In the genomic region with DNA sequence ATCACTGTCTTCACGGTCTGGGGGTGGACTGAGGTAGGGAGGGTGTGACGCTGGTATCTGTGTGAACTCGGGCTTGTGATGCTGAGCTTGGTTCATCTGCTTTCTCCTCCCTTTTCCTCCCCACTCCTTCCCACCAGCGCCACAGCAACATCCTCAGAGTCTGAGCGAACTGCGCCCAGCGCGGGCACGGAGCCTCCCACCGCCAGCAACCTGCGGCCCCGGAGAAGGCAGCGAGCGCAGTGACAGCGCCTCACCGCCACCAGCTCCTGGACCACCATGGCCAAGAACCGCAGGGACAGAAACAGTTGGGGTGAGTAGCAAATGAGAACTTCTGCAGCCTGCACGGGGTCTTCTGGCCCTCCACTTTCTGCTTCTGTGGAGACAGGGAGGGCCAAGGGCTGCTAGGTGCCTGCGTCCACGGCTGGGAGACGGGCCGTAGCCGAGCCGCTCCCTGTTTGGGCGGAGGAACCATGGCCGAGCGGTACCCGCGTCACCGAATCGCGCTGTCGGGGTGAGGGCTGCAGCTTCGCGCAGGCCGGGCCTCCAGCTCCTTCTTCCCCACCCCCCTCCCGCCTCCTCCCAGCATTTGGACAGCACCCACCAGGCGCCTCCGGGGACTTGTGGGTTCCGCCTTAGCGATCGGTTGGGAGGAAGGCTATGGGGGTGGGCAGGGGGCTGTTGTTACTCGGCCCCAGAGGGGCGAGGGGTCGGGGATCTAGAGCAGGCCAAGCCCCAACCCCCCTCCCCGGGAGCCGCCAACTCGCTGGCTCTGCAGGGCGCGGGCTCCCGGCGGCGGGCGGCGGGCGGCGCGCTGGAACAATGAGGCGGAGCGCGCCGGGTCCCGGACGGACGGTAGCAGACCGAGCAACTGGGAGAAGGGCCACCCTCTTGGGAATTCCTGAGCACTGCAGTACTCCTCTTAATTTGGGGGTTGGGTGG, we compare ENCODE assay signal across 1 cellular context.
TF ChIP-seq lines count a peak whose summit lies in the region.

A gene (plus strand): TSS at position 156 of the 939 bp plus-strand sequence. CDS start 121 bp downstream, at position 277.

TF ChIP-seq in WTC11, 78 proteins besides CTCF, POLR2A, EP300 and RAD21 (continued from another document and continues in another):
- TF ChIP-seq ATF1 (CRISPR knock-in tag; IDR thresholded peaks at IDR 0.05): no peak
- TF ChIP-seq, protein P1, sequence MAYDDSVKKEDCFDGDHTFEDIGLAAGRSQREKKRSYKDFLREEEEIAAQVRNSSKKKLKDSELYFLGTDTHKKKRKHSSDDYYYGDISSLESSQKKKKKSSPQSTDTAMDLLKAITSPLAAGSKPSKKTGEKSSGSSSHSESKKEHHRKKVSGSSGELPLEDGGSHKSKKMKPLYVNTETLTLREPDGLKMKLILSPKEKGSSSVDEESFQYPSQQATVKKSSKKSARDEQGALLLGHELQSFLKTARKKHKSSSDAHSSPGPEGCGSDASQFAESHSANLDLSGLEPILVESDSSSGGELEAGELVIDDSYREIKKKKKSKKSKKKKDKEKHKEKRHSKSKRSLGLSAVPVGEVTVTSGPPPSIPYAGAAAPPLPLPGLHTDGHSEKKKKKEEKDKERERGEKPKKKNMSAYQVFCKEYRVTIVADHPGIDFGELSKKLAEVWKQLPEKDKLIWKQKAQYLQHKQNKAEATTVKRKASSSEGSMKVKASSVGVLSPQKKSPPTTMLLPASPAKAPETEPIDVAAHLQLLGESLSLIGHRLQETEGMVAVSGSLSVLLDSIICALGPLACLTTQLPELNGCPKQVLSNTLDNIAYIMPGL (CRISPR knock-in tag; IDR thresholded peaks at IDR 0.05): peak; percentile 95
- TF ChIP-seq ZNF219 (CRISPR knock-in tag; IDR thresholded peaks at IDR 0.05; ENCODE audit: borderline replicate concordance): no peak; the same call in 1 of the 2 replicates
- no peak for TF ChIP-seq NR3C1 (CRISPR knock-in tag; conservative IDR thresholded peaks at IDR 0.05; ENCODE audit: low read depth)
- TF ChIP-seq KAT7 (CRISPR knock-in tag; IDR thresholded peaks at IDR 0.05; ENCODE audit: borderline replicate concordance): no peak
- peak; percentile 52; the same call in 1 of the 2 replicates for TF ChIP-seq FOXK1 (CRISPR knock-in tag; IDR thresholded peaks at IDR 0.05)
- TF ChIP-seq, protein P2, sequence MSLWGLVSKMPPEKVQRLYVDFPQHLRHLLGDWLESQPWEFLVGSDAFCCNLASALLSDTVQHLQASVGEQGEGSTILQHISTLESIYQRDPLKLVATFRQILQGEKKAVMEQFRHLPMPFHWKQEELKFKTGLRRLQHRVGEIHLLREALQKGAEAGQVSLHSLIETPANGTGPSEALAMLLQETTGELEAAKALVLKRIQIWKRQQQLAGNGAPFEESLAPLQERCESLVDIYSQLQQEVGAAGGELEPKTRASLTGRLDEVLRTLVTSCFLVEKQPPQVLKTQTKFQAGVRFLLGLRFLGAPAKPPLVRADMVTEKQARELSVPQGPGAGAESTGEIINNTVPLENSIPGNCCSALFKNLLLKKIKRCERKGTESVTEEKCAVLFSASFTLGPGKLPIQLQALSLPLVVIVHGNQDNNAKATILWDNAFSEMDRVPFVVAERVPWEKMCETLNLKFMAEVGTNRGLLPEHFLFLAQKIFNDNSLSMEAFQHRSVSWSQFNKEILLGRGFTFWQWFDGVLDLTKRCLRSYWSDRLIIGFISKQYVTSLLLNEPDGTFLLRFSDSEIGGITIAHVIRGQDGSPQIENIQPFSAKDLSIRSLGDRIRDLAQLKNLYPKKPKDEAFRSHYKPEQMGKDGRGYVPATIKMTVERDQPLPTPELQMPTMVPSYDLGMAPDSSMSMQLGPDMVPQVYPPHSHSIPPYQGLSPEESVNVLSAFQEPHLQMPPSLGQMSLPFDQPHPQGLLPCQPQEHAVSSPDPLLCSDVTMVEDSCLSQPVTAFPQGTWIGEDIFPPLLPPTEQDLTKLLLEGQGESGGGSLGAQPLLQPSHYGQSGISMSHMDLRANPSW (CRISPR knock-in tag; conservative IDR thresholded peaks at IDR 0.05; ENCODE audit: low read depth): no peak
- no peak for TF ChIP-seq NR2C2 (CRISPR knock-in tag; IDR thresholded peaks at IDR 0.05)
- TF ChIP-seq, protein P3, sequence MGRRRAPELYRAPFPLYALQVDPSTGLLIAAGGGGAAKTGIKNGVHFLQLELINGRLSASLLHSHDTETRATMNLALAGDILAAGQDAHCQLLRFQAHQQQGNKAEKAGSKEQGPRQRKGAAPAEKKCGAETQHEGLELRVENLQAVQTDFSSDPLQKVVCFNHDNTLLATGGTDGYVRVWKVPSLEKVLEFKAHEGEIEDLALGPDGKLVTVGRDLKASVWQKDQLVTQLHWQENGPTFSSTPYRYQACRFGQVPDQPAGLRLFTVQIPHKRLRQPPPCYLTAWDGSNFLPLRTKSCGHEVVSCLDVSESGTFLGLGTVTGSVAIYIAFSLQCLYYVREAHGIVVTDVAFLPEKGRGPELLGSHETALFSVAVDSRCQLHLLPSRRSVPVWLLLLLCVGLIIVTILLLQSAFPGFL (CRISPR knock-in tag; IDR thresholded peaks at IDR 0.05; ENCODE audit: borderline replicate concordance): no peak
- TF ChIP-seq NFE2L1 (CRISPR knock-in tag; IDR thresholded peaks at IDR 0.05): no peak
- TF ChIP-seq, protein P4, sequence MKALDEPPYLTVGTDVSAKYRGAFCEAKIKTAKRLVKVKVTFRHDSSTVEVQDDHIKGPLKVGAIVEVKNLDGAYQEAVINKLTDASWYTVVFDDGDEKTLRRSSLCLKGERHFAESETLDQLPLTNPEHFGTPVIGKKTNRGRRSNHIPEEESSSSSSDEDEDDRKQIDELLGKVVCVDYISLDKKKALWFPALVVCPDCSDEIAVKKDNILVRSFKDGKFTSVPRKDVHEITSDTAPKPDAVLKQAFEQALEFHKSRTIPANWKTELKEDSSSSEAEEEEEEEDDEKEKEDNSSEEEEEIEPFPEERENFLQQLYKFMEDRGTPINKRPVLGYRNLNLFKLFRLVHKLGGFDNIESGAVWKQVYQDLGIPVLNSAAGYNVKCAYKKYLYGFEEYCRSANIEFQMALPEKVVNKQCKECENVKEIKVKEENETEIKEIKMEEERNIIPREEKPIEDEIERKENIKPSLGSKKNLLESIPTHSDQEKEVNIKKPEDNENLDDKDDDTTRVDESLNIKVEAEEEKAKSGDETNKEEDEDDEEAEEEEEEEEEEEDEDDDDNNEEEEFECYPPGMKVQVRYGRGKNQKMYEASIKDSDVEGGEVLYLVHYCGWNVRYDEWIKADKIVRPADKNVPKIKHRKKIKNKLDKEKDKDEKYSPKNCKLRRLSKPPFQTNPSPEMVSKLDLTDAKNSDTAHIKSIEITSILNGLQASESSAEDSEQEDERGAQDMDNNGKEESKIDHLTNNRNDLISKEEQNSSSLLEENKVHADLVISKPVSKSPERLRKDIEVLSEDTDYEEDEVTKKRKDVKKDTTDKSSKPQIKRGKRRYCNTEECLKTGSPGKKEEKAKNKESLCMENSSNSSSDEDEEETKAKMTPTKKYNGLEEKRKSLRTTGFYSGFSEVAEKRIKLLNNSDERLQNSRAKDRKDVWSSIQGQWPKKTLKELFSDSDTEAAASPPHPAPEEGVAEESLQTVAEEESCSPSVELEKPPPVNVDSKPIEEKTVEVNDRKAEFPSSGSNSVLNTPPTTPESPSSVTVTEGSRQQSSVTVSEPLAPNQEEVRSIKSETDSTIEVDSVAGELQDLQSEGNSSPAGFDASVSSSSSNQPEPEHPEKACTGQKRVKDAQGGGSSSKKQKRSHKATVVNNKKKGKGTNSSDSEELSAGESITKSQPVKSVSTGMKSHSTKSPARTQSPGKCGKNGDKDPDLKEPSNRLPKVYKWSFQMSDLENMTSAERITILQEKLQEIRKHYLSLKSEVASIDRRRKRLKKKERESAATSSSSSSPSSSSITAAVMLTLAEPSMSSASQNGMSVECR (CRISPR knock-in tag; IDR thresholded peaks at IDR 0.05; ENCODE audit: borderline replicate concordance): peak; percentile 17; the same call in 1 of the 2 replicates
- TF ChIP-seq ZNF317 (CRISPR knock-in tag; IDR thresholded peaks at IDR 0.05; ENCODE audit: borderline replicate concordance, low read depth): no peak
- TF ChIP-seq, protein P5, sequence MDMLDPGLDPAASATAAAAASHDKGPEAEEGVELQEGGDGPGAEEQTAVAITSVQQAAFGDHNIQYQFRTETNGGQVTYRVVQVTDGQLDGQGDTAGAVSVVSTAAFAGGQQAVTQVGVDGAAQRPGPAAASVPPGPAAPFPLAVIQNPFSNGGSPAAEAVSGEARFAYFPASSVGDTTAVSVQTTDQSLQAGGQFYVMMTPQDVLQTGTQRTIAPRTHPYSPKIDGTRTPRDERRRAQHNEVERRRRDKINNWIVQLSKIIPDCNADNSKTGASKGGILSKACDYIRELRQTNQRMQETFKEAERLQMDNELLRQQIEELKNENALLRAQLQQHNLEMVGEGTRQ (CRISPR knock-in tag; IDR thresholded peaks at IDR 0.05): no peak
- TF ChIP-seq ESRRA (CRISPR knock-in tag; IDR thresholded peaks at IDR 0.05; ENCODE audit: borderline replicate concordance): no peak
- TF ChIP-seq, protein P6, sequence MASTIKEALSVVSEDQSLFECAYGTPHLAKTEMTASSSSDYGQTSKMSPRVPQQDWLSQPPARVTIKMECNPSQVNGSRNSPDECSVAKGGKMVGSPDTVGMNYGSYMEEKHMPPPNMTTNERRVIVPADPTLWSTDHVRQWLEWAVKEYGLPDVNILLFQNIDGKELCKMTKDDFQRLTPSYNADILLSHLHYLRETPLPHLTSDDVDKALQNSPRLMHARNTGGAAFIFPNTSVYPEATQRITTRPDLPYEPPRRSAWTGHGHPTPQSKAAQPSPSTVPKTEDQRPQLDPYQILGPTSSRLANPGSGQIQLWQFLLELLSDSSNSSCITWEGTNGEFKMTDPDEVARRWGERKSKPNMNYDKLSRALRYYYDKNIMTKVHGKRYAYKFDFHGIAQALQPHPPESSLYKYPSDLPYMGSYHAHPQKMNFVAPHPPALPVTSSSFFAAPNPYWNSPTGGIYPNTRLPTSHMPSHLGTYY (CRISPR knock-in tag; IDR thresholded peaks at IDR 0.05): no peak
- TF ChIP-seq, protein P7, sequence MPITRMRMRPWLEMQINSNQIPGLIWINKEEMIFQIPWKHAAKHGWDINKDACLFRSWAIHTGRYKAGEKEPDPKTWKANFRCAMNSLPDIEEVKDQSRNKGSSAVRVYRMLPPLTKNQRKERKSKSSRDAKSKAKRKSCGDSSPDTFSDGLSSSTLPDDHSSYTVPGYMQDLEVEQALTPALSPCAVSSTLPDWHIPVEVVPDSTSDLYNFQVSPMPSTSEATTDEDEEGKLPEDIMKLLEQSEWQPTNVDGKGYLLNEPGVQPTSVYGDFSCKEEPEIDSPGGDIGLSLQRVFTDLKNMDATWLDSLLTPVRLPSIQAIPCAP (CRISPR knock-in tag; IDR thresholded peaks at IDR 0.05): no peak
- no peak for TF ChIP-seq GTF2I (CRISPR knock-in tag; conservative IDR thresholded peaks at IDR 0.05)
- TF ChIP-seq, protein P8, sequence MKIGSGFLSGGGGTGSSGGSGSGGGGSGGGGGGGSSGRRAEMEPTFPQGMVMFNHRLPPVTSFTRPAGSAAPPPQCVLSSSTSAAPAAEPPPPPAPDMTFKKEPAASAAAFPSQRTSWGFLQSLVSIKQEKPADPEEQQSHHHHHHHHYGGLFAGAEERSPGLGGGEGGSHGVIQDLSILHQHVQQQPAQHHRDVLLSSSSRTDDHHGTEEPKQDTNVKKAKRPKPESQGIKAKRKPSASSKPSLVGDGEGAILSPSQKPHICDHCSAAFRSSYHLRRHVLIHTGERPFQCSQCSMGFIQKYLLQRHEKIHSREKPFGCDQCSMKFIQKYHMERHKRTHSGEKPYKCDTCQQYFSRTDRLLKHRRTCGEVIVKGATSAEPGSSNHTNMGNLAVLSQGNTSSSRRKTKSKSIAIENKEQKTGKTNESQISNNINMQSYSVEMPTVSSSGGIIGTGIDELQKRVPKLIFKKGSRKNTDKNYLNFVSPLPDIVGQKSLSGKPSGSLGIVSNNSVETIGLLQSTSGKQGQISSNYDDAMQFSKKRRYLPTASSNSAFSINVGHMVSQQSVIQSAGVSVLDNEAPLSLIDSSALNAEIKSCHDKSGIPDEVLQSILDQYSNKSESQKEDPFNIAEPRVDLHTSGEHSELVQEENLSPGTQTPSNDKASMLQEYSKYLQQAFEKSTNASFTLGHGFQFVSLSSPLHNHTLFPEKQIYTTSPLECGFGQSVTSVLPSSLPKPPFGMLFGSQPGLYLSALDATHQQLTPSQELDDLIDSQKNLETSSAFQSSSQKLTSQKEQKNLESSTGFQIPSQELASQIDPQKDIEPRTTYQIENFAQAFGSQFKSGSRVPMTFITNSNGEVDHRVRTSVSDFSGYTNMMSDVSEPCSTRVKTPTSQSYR (CRISPR knock-in tag; IDR thresholded peaks at IDR 0.05): no peak
- no peak for TF ChIP-seq GABPB1 (CRISPR knock-in tag; IDR thresholded peaks at IDR 0.05)
- no peak for TF ChIP-seq RELA (CRISPR knock-in tag; IDR thresholded peaks at IDR 0.05; ENCODE audit: borderline replicate concordance)
- TF ChIP-seq GRHL2 (CRISPR knock-in tag; IDR thresholded peaks at IDR 0.05; ENCODE audit: insufficient replicate concordance, severe bottlenecking): no peak
- TF ChIP-seq, protein P9, sequence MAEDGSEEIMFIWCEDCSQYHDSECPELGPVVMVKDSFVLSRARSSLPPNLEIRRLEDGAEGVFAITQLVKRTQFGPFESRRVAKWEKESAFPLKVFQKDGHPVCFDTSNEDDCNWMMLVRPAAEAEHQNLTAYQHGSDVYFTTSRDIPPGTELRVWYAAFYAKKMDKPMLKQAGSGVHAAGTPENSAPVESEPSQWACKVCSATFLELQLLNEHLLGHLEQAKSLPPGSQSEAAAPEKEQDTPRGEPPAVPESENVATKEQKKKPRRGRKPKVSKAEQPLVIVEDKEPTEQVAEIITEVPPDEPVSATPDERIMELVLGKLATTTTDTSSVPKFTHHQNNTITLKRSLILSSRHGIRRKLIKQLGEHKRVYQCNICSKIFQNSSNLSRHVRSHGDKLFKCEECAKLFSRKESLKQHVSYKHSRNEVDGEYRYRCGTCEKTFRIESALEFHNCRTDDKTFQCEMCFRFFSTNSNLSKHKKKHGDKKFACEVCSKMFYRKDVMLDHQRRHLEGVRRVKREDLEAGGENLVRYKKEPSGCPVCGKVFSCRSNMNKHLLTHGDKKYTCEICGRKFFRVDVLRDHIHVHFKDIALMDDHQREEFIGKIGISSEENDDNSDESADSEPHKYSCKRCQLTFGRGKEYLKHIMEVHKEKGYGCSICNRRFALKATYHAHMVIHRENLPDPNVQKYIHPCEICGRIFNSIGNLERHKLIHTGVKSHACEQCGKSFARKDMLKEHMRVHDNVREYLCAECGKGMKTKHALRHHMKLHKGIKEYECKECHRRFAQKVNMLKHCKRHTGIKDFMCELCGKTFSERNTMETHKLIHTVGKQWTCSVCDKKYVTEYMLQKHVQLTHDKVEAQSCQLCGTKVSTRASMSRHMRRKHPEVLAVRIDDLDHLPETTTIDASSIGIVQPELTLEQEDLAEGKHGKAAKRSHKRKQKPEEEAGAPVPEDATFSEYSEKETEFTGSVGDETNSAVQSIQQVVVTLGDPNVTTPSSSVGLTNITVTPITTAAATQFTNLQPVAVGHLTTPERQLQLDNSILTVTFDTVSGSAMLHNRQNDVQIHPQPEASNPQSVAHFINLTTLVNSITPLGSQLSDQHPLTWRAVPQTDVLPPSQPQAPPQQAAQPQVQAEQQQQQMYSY (CRISPR knock-in tag; IDR thresholded peaks at IDR 0.05): no peak
- TF ChIP-seq JAZF1 (CRISPR knock-in tag; IDR thresholded peaks at IDR 0.05): no peak
- TF ChIP-seq, protein P10, sequence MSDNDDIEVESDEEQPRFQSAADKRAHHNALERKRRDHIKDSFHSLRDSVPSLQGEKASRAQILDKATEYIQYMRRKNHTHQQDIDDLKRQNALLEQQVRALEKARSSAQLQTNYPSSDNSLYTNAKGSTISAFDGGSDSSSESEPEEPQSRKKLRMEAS (CRISPR knock-in tag; IDR thresholded peaks at IDR 0.05): peak; percentile 41; the same call in 1 of the 2 replicates
- TF ChIP-seq ZNF121 (CRISPR knock-in tag; IDR thresholded peaks at IDR 0.05): no peak
- TF ChIP-seq HMGA2 (CRISPR knock-in tag; IDR thresholded peaks at IDR 0.05): 0 out of 2 replicates have a peak, but pooled peaks have one; percentile 22
- TF ChIP-seq ZNF263 (CRISPR knock-in tag; IDR thresholded peaks at IDR 0.05; ENCODE audit: low read depth): no peak; the same call in 1 of the 2 replicates
